In genomic region chr15:58552505-58553364, GRCh38 we compare ENCODE assay signal across 10 cellular contexts.
DNase-seq lines count a peak whose midpoint lies in the region; ATAC-seq and TF ChIP-seq lines count a peak whose summit lies in the region.
"Had no signal": no experiment of that assay in that cellular context is flagged by ENCODE, and none has a peak within 500 bp of the region (broad histone marks: within the 10 kb centered on the region; RNA-seq: fewer than 3 reads in every experiment).

No MANE protein-coding gene starts in this region.

- H3K4me3 Mint-ChIP-seq in activated CD4-positive, alpha-beta T cell treated with anti-CD3 and anti-CD28 coated beads, Interleukin-2, amount 10 ng/mL, durations not matched to agents 7 days and 5 days, result no peak overlapping the region

- CTCF ChIA-PET in activated CD4-positive, alpha-beta T cell treated with anti-CD3 and anti-CD28 coated beads, Interleukin-2, amount 10 ng/mL, durations not matched to agents 7 days and 5 days (lab: Charles Lee), result no interaction called here

- peaks cover 33% of the 10 kb centered on the region for H3K4me1 Mint-ChIP-seq in activated CD4-positive, alpha-beta T cell treated with anti-CD3 and anti-CD28 coated beads, Interleukin-2, amount 10 ng/mL, durations not matched to agents 7 days and 5 days

- H3K27me3 ChIP-seq in muscle layer of duodenum (ENCODE audit: low read depth, low read length), result no peaks in the 10 kb centered on the region
- H3K27me3 ChIP-seq in upper lobe of right lung, result no peaks in the 10 kb centered on the region

- POLR2A ChIA-PET in activated CD4-positive, alpha-beta T cell treated with anti-CD3 and anti-CD28 coated beads, Interleukin-2, amount 10 ng/mL, durations not matched to agents 7 days and 5 days (lab: Charles Lee), result interaction anchor here (0.6 kb wide), 1 partner anchor 39 kb away, joined by 3 read pairs; no protein-coding TSS in a partner anchor

- peak overlapping the region; percentile 56 for H3K27ac Mint-ChIP-seq in activated CD4-positive, alpha-beta T cell treated with anti-CD3 and anti-CD28 coated beads, Interleukin-2, amount 10 ng/mL, durations not matched to agents 7 days and 5 days

- H3K9me3 Mint-ChIP-seq in activated CD4-positive, alpha-beta T cell treated with anti-CD3 and anti-CD28 coated beads, Interleukin-2, amount 10 ng/mL, durations not matched to agents 7 days and 5 days, result peaks cover 3% of the 10 kb centered on the region

- H3K27me3 Mint-ChIP-seq in activated CD4-positive, alpha-beta T cell treated with anti-CD3 and anti-CD28 coated beads, Interleukin-2, amount 10 ng/mL, durations not matched to agents 7 days and 5 days, result peaks cover 3% of the 10 kb centered on the region

- H3K4me3 ChIP-seq in muscle layer of duodenum (ENCODE audit: low read depth in 1 of 2, low read length in 2 of 2) (no peak overlapping the region), upper lobe of right lung (peak overlapping the region; percentile 29)

- peaks cover 5 to 6% of the 10 kb centered on the region in 2 donors for H3K4me1 ChIP-seq in muscle layer of duodenum (ENCODE audit: control insufficient read depth in 1 of 2, insufficient read depth in 2 of 2, low read length in 2 of 2)
- H3K4me1 ChIP-seq in upper lobe of right lung, result peaks cover 14% of the 10 kb centered on the region

- H3K36me3 Mint-ChIP-seq in activated CD4-positive, alpha-beta T cell treated with anti-CD3 and anti-CD28 coated beads, Interleukin-2, amount 10 ng/mL, durations not matched to agents 7 days and 5 days (ENCODE audit: low read depth), result peaks cover 8% of the 10 kb centered on the region

- intact Hi-C loops in upper lobe of right lung (cut with DNase I), result no loop called here

- peak overlapping the region; percentile 20 for H3K27ac ChIP-seq in muscle layer of duodenum (ENCODE audit: low read length)
- H3K27ac ChIP-seq in upper lobe of right lung, result peak overlapping the region; percentile 69

- no peak for TF ChIP-seq CTCF in upper lobe of right lung (IDR thresholded peaks at IDR 0.05)

- H3K9me3 ChIP-seq in muscle layer of duodenum (ENCODE audit: control insufficient read depth in 1 of 2, low read length in 2 of 2), result no peaks in the 10 kb centered on the region
- H3K9me3 ChIP-seq in upper lobe of right lung, result no peaks in the 10 kb centered on the region

- no peak for DNase-seq in activated CD4-positive, alpha-beta T cell treated with anti-CD3 and anti-CD28 coated beads, Interleukin-2, amount 10 ng/mL, durations not matched to agents 7 days and 5 days
- no peak for DNase-seq in activated CD4-positive, alpha-beta T cell treated with anti-CD3 and anti-CD28 coated beads, Interleukin-2, amount 50 U/mL, for 1 hour
- peak; percentile 19 for DNase-seq in fibroblast of peridontal ligament (ENCODE audit: extremely low read depth)
- DNase-seq in upper lobe of right lung, result no peak
- DNase-seq in GDM1 (lab: John Stamatoyannopoulos, UW), result no peak
- no peak for DNase-seq in glomerular visceral epithelial cell (ENCODE audit: extremely low spot score)
- no peak for DNase-seq in dedifferentiated amniotic fluid mesenchymal stem cell (ENCODE audit: extremely low spot score)
- DNase-seq: activated CD8-positive, alpha-beta memory T cell treated with anti-CD3 and anti-CD28 coated beads, Interleukin-2, amount 50 U/mL, for 4 hours; NCI-H1694 had no signal

- H3K36me3 ChIP-seq in muscle layer of duodenum (ENCODE audit: control insufficient read depth in 1 of 2, insufficient read depth in 2 of 2, low read length in 2 of 2) (no peaks in the 10 kb centered on the region), upper lobe of right lung (no peaks in the 10 kb centered on the region)

- no peak for ATAC-seq in upper lobe of right lung
